Comparison of ENCODE assay signal across 8 cellular contexts in the genomic region with DNA sequence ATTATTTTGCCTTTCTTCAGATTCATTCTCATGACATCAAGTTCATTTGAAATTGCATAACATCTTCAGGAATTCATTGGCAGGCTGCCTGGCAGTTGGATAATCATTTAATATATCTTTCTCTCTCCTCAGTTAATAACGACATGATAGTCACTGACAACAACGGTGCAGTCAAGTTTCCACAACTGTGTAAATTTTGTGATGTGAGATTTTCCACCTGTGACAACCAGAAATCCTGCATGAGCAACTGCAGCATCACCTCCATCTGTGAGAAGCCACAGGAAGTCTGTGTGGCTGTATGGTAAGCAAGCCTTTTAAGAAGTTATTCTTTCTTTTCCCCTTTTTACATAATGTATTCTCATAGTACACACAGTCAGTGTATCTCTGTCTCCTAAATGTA. TPM values are rescaled to one million over a fixed set of nuclear protein-coding genes. Genes with fewer than 3 reads are reported as not detected.
DNase-seq lines count a peak whose midpoint lies in the region; ATAC-seq and TF ChIP-seq lines count a peak whose summit lies in the region.

No MANE protein-coding gene starts in this region.

- peak; percentile 27 for DNase-seq in KG1 (lab: John Stamatoyannopoulos, UW)
- peak; percentile 80 for DNase-seq in activated effector memory CD4-positive, alpha-beta T cell treated with anti-CD3 and anti-CD28 coated beads, Interleukin-2, amount 50 U/mL, for 16 hours
- peak; percentile 74 to 78 (median 77) for DNase-seq in immature natural killer cell
- peak; percentile 52 for DNase-seq in stromal cell of bone marrow (ENCODE audit: low read depth)
- no peak for DNase-seq in HUDEP-2 (lab: John Stamatoyannopoulos, UW; ENCODE audit: unreplicated experiment in 76 of 76)
- DNase-seq in NCI-H748 treated with DMSO at 0.1 percent for 48 hours (lab: John Stamatoyannopoulos, UW) = no peak

- peak overlapping the region; percentile 85 for H3K4me2 ChIP-seq in DOHH2 (ENCODE audit: low read length)

- H3K4me1 ChIP-seq in DOHH2 (ENCODE audit: control insufficient read depth, low read length) = peaks cover 97% of the 10 kb centered on the region

- peak overlapping the region; percentile 92 to 100 (median 98) for H3K27ac Mint-ChIP-seq in immature natural killer cell

- H3K4me3 ChIP-seq in DOHH2 (ENCODE audit: low read length) = peak overlapping the region; percentile 60

- H3K4me3 Mint-ChIP-seq in immature natural killer cell = peak overlapping the region; percentile 71 to 88 (median 79)

- TF ChIP-seq CTCF in DOHH2 (IDR thresholded peaks at IDR 0.05; ENCODE audit: low read depth, low read length, poor library complexity, severe bottlenecking) = no peak

- H3K36me3 ChIP-seq in DOHH2 (ENCODE audit: control insufficient read depth, low read length) = peaks cover 30% of the 10 kb centered on the region

- H4K20me1 ChIP-seq in DOHH2 (ENCODE audit: control insufficient read depth, insufficient read depth, low read depth, low read length) = peaks cover 18% of the 10 kb centered on the region

- peaks cover 0 to 10% (median 5%) of the 10 kb centered on the region in 3 donors for H3K27me3 Mint-ChIP-seq in immature natural killer cell (ENCODE audit: low read depth in 3 of 3)

- ATAC-seq in GM21515 (IDR thresholded peaks at IDR 0.05; ENCODE audit: unreplicated experiment) = peak; percentile 73

- no peaks in the 10 kb centered on the region for H3K9me3 Mint-ChIP-seq in immature natural killer cell

- no peaks in the 10 kb centered on the region for H3K27me3 ChIP-seq in DOHH2 (ENCODE audit: control insufficient read depth, low read length)

- H3K4me1 Mint-ChIP-seq in immature natural killer cell = peaks cover 98 to 100% of the 10 kb centered on the region in 2 donors

- H3K36me3 Mint-ChIP-seq in immature natural killer cell = peaks cover 16 to 30% (median 21%) of the 10 kb centered on the region in 3 donors

- peak overlapping the region; percentile 87 for H3K27ac ChIP-seq in DOHH2 (ENCODE audit: low read depth, low read length)

- peaks cover 41% of the 10 kb centered on the region for H3F3A ChIP-seq in DOHH2 (ENCODE audit: control insufficient read depth, insufficient read depth)

- no peaks in the 10 kb centered on the region for H3K9me2 ChIP-seq in DOHH2 (replicated peaks; ENCODE audit: control insufficient read depth, low read length)

- no peaks in the 10 kb centered on the region for H3K9me3 ChIP-seq in DOHH2 (ENCODE audit: control insufficient read depth, insufficient read depth, low read length)

- peaks cover 29% of the 10 kb centered on the region for H3K79me2 ChIP-seq in DOHH2 (ENCODE audit: control insufficient read depth, low read length)

RNA-seq across cellular contexts. Expression of a gene that starts 38.2 kb away (rescaled TPM):
- 100 to 1,000 TPM in 1 of 3 donors, 10 to 100 TPM in 2; 36.8 to 101 (median 43.6) TPM for polyA plus RNA-seq in immature natural killer cell

Comparison
In these comparisons a context has a peak if more than half of its experiments do, and no peak if none do; other contexts are left out.
1. DNase-seq: peak in KG1 (single experiment), activated effector memory CD4-positive, alpha-beta T cell treated with anti-CD3 and anti-CD28 coated beads, Interleukin-2, amount 50 U/mL, for 16 hours (single experiment), immature natural killer cell (3 of 3) and stromal cell of bone marrow (single experiment); none in HUDEP-2 (0 of 76) and NCI-H748 treated with DMSO at 0.1 percent for 48 hours (single experiment).